33 cellular contexts compared by ENCODE assay signal in genomic region chr5:184461-184860, GRCh38. TPM values are rescaled to one million over a fixed set of nuclear protein-coding genes. Genes with fewer than 3 reads are reported as not detected.
"Had no signal": no experiment of that assay in that cellular context is flagged by ENCODE, and none has a peak within 500 bp of the region (broad histone marks: within the 10 kb centered on the region; RNA-seq: fewer than 3 reads in every experiment).

No MANE protein-coding gene starts in this region.

- H3K9me3 Mint-ChIP-seq: activated CD4-positive, alpha-beta T cell treated with anti-CD3 and anti-CD28 coated beads, Interleukin-2, amount 10 ng/mL, durations not matched to agents 7 days and 5 days; activated CD8-positive, alpha-beta T cell treated with anti-CD3 and anti-CD28 coated beads for 36 hours; activated naive CD4-positive, alpha-beta T cell treated with anti-CD3 and anti-CD28 coated beads, Interleukin-2, amount 50 U/mL, for 24 hours; immature natural killer cell; nephron; stimulated activated effector memory CD8-positive, alpha-beta T cell treated with anti-CD3 and anti-CD28 coated beads, Interleukin-12 subunit alpha, Interleukin-12 subunit beta, amount 100 ng/mL, for 72 hours had no signal

- H3K9me3 ChIP-seq: ascending aorta, esophagus squamous epithelium, left ventricle myocardium inferior, neutrophil, right lobe of liver, stomach, suprapubic skin, tibial nerve, uterus had no signal

- H3K36me3 ChIP-seq: ascending aorta, brain microvascular endothelial cell, esophagus squamous epithelium, left ventricle myocardium inferior, neutrophil, right lobe of liver, stomach, suprapubic skin, tibial nerve, uterus had no signal

- H3K4me1 ChIP-seq: right lobe of liver had no signal

- H3K27me3 Mint-ChIP-seq: activated CD4-positive, alpha-beta T cell treated with anti-CD3 and anti-CD28 coated beads, Interleukin-2, amount 10 ng/mL, durations not matched to agents 7 days and 5 days; activated CD8-positive, alpha-beta T cell treated with anti-CD3 and anti-CD28 coated beads for 36 hours had no signal

- ATAC-seq: activated CD8-positive, alpha-beta memory T cell treated with anti-CD3 and anti-CD28 coated beads, Interleukin-2, amount 10 ng/mL, durations not matched to agents 7 days and 5 days; activated CD8-positive, alpha-beta T cell treated with anti-CD3 and anti-CD28 coated beads for 36 hours; right lobe of liver; stimulated activated effector memory CD8-positive, alpha-beta T cell treated with anti-CD3 and anti-CD28 coated beads, Interleukin-12 subunit alpha, Interleukin-12 subunit beta, amount 100 ng/mL, for 72 hours had no signal

- H3K79me2 ChIP-seq: parathyroid adenoma had no signal

- H3K27ac ChIP-seq: ascending aorta, brain microvascular endothelial cell, dorsolateral prefrontal cortex, esophagus squamous epithelium, left ventricle myocardium inferior, neutrophil, parathyroid adenoma, right lobe of liver, stomach, suprapubic skin, tibial nerve, uterus, VCaP had no signal

- H2AFZ ChIP-seq: parathyroid adenoma had no signal

- H3K36me3 Mint-ChIP-seq: activated CD8-positive, alpha-beta memory T cell treated with anti-CD3 and anti-CD28 coated beads, Interleukin-2, amount 10 ng/mL, durations not matched to agents 7 days and 5 days; activated naive CD4-positive, alpha-beta T cell treated with anti-CD3 and anti-CD28 coated beads, Interleukin-2, amount 50 U/mL, for 24 hours; immature natural killer cell; stimulated activated effector memory CD8-positive, alpha-beta T cell treated with anti-CD3 and anti-CD28 coated beads, Interleukin-12 subunit alpha, Interleukin-12 subunit beta, amount 100 ng/mL, for 72 hours had no signal

- H3K4me3 ChIP-seq: ascending aorta, dorsolateral prefrontal cortex, esophagus squamous epithelium, left ventricle myocardium inferior, right lobe of liver, stomach, suprapubic skin, tibial nerve, uterus had no signal

- H3K4me3 Mint-ChIP-seq: activated CD4-positive, alpha-beta T cell treated with anti-CD3 and anti-CD28 coated beads, Interleukin-2, amount 10 ng/mL, durations not matched to agents 7 days and 5 days; activated CD8-positive, alpha-beta memory T cell treated with anti-CD3 and anti-CD28 coated beads, Interleukin-2, amount 10 ng/mL, durations not matched to agents 7 days and 5 days; activated CD8-positive, alpha-beta T cell treated with anti-CD3 and anti-CD28 coated beads for 36 hours; activated naive CD4-positive, alpha-beta T cell treated with anti-CD3 and anti-CD28 coated beads, Interleukin-2, amount 50 U/mL, for 24 hours; immature natural killer cell; stimulated activated effector memory CD8-positive, alpha-beta T cell treated with anti-CD3 and anti-CD28 coated beads, Interleukin-12 subunit alpha, Interleukin-12 subunit beta, amount 100 ng/mL, for 72 hours had no signal

- H3K27ac Mint-ChIP-seq: activated CD4-positive, alpha-beta T cell treated with anti-CD3 and anti-CD28 coated beads, Interleukin-2, amount 10 ng/mL, durations not matched to agents 7 days and 5 days; activated CD8-positive, alpha-beta memory T cell treated with anti-CD3 and anti-CD28 coated beads, Interleukin-2, amount 10 ng/mL, durations not matched to agents 7 days and 5 days; activated CD8-positive, alpha-beta T cell treated with anti-CD3 and anti-CD28 coated beads for 36 hours; activated naive CD4-positive, alpha-beta T cell treated with anti-CD3 and anti-CD28 coated beads, Interleukin-2, amount 50 U/mL, for 24 hours; immature natural killer cell; nephron; stimulated activated effector memory CD8-positive, alpha-beta T cell treated with anti-CD3 and anti-CD28 coated beads, Interleukin-12 subunit alpha, Interleukin-12 subunit beta, amount 100 ng/mL, for 72 hours had no signal

- H3K27me3 ChIP-seq: ascending aorta, brain microvascular endothelial cell, right lobe of liver, uterus had no signal

- DNase-seq: activated CD4-positive, alpha-beta T cell treated with anti-CD3 and anti-CD28 coated beads, Interleukin-2, amount 10 ng/mL, durations not matched to agents 7 days and 5 days; activated CD4-positive, CD25-positive, alpha-beta regulatory T cell treated with anti-CD3 and anti-CD28 coated beads, Interleukin-2, amount 50 U/mL, for 72 hours; activated CD8-positive, alpha-beta memory T cell treated with anti-CD3 and anti-CD28 coated beads, Interleukin-2, amount 10 ng/mL, durations not matched to agents 7 days and 5 days; activated CD8-positive, alpha-beta T cell treated with anti-CD3 and anti-CD28 coated beads for 36 hours; activated gamma-delta T cell treated with Interleukin-2 at 50 U/mL for 16 hours; activated T-cell treated with anti-CD3 and anti-CD28 coated beads for 4 hours; brain microvascular endothelial cell; central memory CD4-positive, alpha-beta T cell; esophagus squamous epithelium; foreskin fibroblast; immature natural killer cell; left ventricle myocardium inferior; small intestine; stimulated activated CD4-positive, alpha-beta T cell treated with anti-CD3 and anti-CD28 coated beads, Interleukin-2, amount 100 ng/mL, for 24 hours; stomach; uterus had no signal

- H3K9ac ChIP-seq: parathyroid adenoma had no signal

RNA-seq across cellular contexts. Expression of gene LRRC14B, which starts 6.8 kb away (rescaled TPM):
- total RNA-seq: activated CD8-positive, alpha-beta memory T cell treated with anti-CD3 and anti-CD28 coated beads, Interleukin-2, amount 10 ng/mL, durations not matched to agents 7 days and 5 days; ascending aorta; esophagus squamous epithelium; glomerular endothelial cell; kidney epithelial cell; lung microvascular endothelial cell; pulmonary artery endothelial cell; right lobe of liver; suprapubic skin; T-helper 2 cell treated with Interferon-gamma antibody and Interleukin-4, amounts not matched to agents 100 ng/mL and 5 ng/mL, for 36 hours; tibial nerve; uterus had no signal
- polyA plus RNA-seq: adipose tissue, immature natural killer cell had no signal
